In the genomic region with DNA sequence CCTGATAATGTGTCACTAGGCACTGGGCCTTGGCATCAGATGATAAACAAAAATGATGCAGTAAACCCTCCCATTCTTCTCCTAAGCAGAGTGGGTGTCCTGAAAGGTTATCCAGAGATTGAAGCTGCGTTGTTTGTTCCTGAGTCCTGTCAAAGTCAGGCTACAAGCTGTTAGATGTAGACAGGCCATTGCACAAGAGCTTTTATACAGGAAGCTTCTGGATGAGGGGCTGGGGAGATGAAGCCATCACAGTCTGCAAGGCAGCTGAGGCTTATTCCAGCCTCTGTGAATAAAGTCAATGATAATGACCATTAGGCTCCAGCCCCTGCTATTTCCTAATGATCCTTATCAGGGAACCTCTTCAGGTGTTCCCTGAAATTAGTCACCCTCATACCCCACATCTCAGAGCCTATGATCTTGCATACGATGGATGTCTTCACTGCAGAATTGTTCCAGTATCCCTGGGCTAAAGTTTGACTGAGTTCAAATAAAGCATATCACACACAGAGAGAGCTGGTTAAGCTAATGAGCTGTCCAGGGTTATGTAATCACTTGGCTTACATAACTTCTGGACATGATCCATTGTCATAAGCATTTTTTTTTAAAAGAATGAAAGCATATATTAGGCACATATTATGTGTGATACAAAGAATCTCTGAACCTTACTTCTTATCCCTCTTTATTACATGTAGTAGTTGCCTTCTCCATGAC, we compare ENCODE assay signal across 18 cellular contexts.
DNase-seq lines count a peak whose midpoint lies in the region; ATAC-seq, FAIRE-seq and TF ChIP-seq lines count a peak whose summit lies in the region.
"Had no signal": no experiment of that assay in that cellular context is flagged by ENCODE, and none has a peak within 500 bp of the region (broad histone marks: within the 10 kb centered on the region; RNA-seq: fewer than 3 reads in every experiment).

No MANE protein-coding gene starts in this region.

- H3K36me3 Mint-ChIP-seq in MCF 10A (ENCODE audit: insufficient read depth, unreplicated experiment) = no peaks in the 10 kb centered on the region
- H3K36me3 Mint-ChIP-seq: CD4-positive, CD25-positive, alpha-beta regulatory T cell had no signal

- no peak for TF ChIP-seq POLR2A in stomach (IDR thresholded peaks at IDR 0.05)

- CTCF ChIA-PET in MCF 10A (lab: Yijun Ruan, JAX) = interaction anchor here (0.7 to 1.2 kb wide), 3 partner anchors 14 to 122 kb away, joined by 3 to 6 read pairs (median 4); no protein-coding TSS in a partner anchor

- H3K4me3 ChIP-seq in bronchial epithelial cell (ENCODE audit: low read depth, low read length) (no peak overlapping the region), left lung (no peak overlapping the region), stomach (no peak overlapping the region)

- no peaks in the 10 kb centered on the region for H3K4me1 ChIP-seq in left lung
- H3K4me1 ChIP-seq in stomach = peaks cover 0 to 6% (median 0%) of the 10 kb centered on the region in 4 donors

- POLR2A ChIA-PET in MCF 10A (lab: Yijun Ruan, JAX) = no interaction called here

- no peak overlapping the region for H3K27ac ChIP-seq in left lung
- H3K27ac ChIP-seq in stomach = peak overlapping the region in 3 of 5 donors; percentile 18 to 68 (median 27)

- TF ChIP-seq CTCF in bronchial epithelial cell (IDR thresholded peaks at IDR 0.05; ENCODE audit: insufficient read depth, low read length, severe bottlenecking) (no peak), left lung (IDR thresholded peaks at IDR 0.05) (no peak), stomach (IDR thresholded peaks at IDR 0.05) (no peak), MCF 10A (IDR thresholded peaks at IDR 0.05; ENCODE audit: unreplicated experiment) (no peak)

- intact Hi-C loops in left lung (cut with DNase I) = no loop called here
- intact Hi-C loops in stomach (cut with DNase I; ENCODE audit: low total_unique reads) = no loop called here
- intact Hi-C loops in MCF 10A (cut with micrococcal nuclease) = no loop called here

- H3K4me1 Mint-ChIP-seq in MCF 10A (ENCODE audit: insufficient read depth, unreplicated experiment) = no peaks in the 10 kb centered on the region

- 56 to 64% (median 60%) methylated on average over 2 of the region's 2 CpGs for WGBS in stomach, 5 donors

- H3K27ac Mint-ChIP-seq in MCF 10A (ENCODE audit: low read depth, unreplicated experiment) = no peak overlapping the region
- H3K27ac Mint-ChIP-seq: HFFc6 had no signal

- H3K27me3 Mint-ChIP-seq in MCF 10A (ENCODE audit: insufficient read depth, unreplicated experiment) = peaks cover 64% of the 10 kb centered on the region
- H3K27me3 Mint-ChIP-seq: CD4-positive, CD25-positive, alpha-beta regulatory T cell had no signal

- H3K4me3 Mint-ChIP-seq in MCF 10A (ENCODE audit: unreplicated experiment) = no peak overlapping the region
- H3K4me3 Mint-ChIP-seq: CD4-positive, CD25-positive, alpha-beta regulatory T cell; HFFc6 had no signal

- H3K36me3 ChIP-seq in bronchial epithelial cell (ENCODE audit: control insufficient read depth, insufficient read depth, low read length) = no peaks in the 10 kb centered on the region
- H3K36me3 ChIP-seq in left lung = no peaks in the 10 kb centered on the region
- H3K36me3 ChIP-seq in stomach = no peaks in the 10 kb centered on the region

- BruUV-seq in MCF 10A (replicated peaks; lab: Mats Ljungman, UMichigan) = no TSS peak

- ATAC-seq in left lung = peak; percentile 53

- H3K9me3 ChIP-seq in left lung (no peaks in the 10 kb centered on the region), stomach (no peaks in the 10 kb centered on the region)

- DNase-seq in MV-4-11 (lab: John Stamatoyannopoulos, UW) (peak; percentile 14), bronchial epithelial cell (ENCODE audit: low read depth) (peak; percentile 30), left lung (no peak), stomach (no peak), NCI-H2227 treated with DMSO at 0.1 percent for 48 hours (lab: John Stamatoyannopoulos, UW) (no peak), MCF 10A (ENCODE audit: unreplicated experiment) (no peak)
- no peak for DNase-seq in stimulated activated naive CD4-positive, alpha-beta T cell treated with Interleukin-2 at 50 U/mL for 16 hours (lab: John Stamatoyannopoulos, UW)
- DNase-seq: ACHN; Calu3; CD4-positive, CD25-positive, alpha-beta regulatory T cell; HFFc6; KBM-7; NCI-H1105 treated with DMSO at 0.1 percent for 48 hours; NCI-H187; NCI-H526 treated with DMSO at 0.1 percent for 48 hours; OCI-M1 had no signal

- H3K27me3 ChIP-seq in bronchial epithelial cell (ENCODE audit: control insufficient read depth, insufficient read depth, low read length) = no peaks in the 10 kb centered on the region
- no peaks in the 10 kb centered on the region for H3K27me3 ChIP-seq in left lung
- no peaks in the 10 kb centered on the region for H3K27me3 ChIP-seq in stomach

- FAIRE-seq in bronchial epithelial cell (lab: Jason Lieb, UNC) = no peak
- FAIRE-seq: GM19239, H54 had no signal

- no peaks in the 10 kb centered on the region for H3K9me3 Mint-ChIP-seq in MCF 10A (ENCODE audit: unreplicated experiment)

- TF ChIP-seq EP300 in stomach (IDR thresholded peaks at IDR 0.05) = no peak

Comparison
In these comparisons a context has a peak if more than half of its experiments do, and no peak if none do; other contexts are left out.
1. DNase-seq: peak in MV-4-11 (single experiment) and bronchial epithelial cell (single experiment); none in left lung (0 of 2), stomach (single experiment), stimulated activated naive CD4-positive, alpha-beta T cell treated with Interleukin-2 at 50 U/mL for 16 hours (single experiment), NCI-H2227 treated with DMSO at 0.1 percent for 48 hours (single experiment) and MCF 10A (single experiment).
2. H3K27ac ChIP-seq: peak in stomach (3 of 5); none in left lung (0 of 2).